Comparison of ENCODE assay signal across 8 cellular contexts in the genomic region with DNA sequence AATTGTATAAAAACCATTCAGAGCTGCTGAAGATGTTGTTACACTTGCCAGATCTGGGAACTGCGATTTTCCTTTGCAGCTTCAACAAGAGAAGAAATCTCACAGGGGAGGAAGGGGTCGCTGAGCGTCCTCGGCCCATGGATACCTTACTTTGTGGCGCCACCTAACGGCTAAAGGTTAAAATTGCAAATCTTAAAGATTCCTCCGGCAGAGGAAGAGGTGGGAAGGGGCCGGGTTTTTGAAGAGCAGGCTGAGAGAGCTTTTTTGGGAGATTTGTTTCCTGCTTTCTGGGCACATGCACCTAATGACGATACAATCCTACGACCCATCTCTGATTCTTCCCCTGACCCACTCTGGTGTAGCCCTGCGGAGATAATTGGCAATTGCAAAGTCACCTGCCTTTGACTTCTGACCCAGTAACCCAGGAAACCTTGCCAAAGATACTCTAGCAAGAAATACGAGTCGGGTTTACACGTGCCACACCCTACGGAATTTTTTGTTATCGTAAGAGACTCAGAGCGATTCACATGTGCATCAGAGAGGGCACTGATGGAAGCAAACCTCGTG. TPM values are rescaled to one million over a fixed set of nuclear protein-coding genes. Genes with fewer than 3 reads are reported as not detected.
DNase-seq lines count a peak whose midpoint lies in the region; ATAC-seq, FAIRE-seq and TF ChIP-seq lines count a peak whose summit lies in the region.

No MANE protein-coding gene starts in this region.

- no peak for TF ChIP-seq EP300 in K562 (IDR thresholded peaks at IDR 0.05; ENCODE audit: low read length)

- no peak overlapping the region for H2BK20ac ChIP-seq in H9 (ENCODE audit: low read depth, low read length, poor library complexity, severe bottlenecking)

- peak; percentile 82 for FAIRE-seq in K562 (lab: Jason Lieb, UNC)

- intact Hi-C loops in K562 (cut with micrococcal nuclease) = loop anchor here (5.0 to 10.0 kb wide), 2 partner anchors 328 to 540 kb away; no protein-coding TSS in a partner anchor

- CTCF ChIA-PET in K562 (lab: Yijun Ruan, JAX; ENCODE audit: low intra/inter-chr PET ratio) = interaction anchor here (1.6 kb wide), 1 partner anchor 403 kb away, joined by 4 read pairs; no protein-coding TSS in a partner anchor

- H4K8ac ChIP-seq in H9 (replicated peaks; ENCODE audit: insufficient read length, low read depth, low read length) = no peak overlapping the region

- H2AK5ac ChIP-seq in H9 (ENCODE audit: insufficient read length, low read length) = no peak overlapping the region

- no peaks in the 10 kb centered on the region for H3K36me3 Mint-ChIP-seq in H9 (ENCODE audit: insufficient read depth in 1 of 3, low read depth in 3 of 3)

- H2BK120ac ChIP-seq in H9 (ENCODE audit: low read depth, low read length, poor library complexity, severe bottlenecking) = no peak overlapping the region

- no peak overlapping the region for H3K14ac ChIP-seq in H9 (ENCODE audit: insufficient read depth, low read length)

- H2BK15ac ChIP-seq in H9 (ENCODE audit: low read depth, low read length) = no peak overlapping the region

- H2AFZ ChIP-seq in H9 (ENCODE audit: low read length) = no peak overlapping the region
- no peak overlapping the region for H2AFZ ChIP-seq in OCI-LY1 (ENCODE audit: low read length)
- no peak overlapping the region for H2AFZ ChIP-seq in K562 (ENCODE audit: low read depth, low read length)

- H3K9me3 ChIP-seq in H9 (ENCODE audit: control insufficient read depth, low read depth, low read length) = no peaks in the 10 kb centered on the region
- no peaks in the 10 kb centered on the region for H3K9me3 ChIP-seq in OCI-LY1 (ENCODE audit: low read length)
- no peaks in the 10 kb centered on the region for H3K9me3 ChIP-seq in K562 (replicated peaks; ENCODE audit: control insufficient read depth, insufficient read depth, low read depth, low read length)

- peak; percentile 2 for DNase-seq in COLO829 (ENCODE audit: low spot score)
- peak; percentile 73 for DNase-seq in H9
- DNase-seq in K562 (ENCODE audit: extremely low read depth in 1 of 4, low spot score in 3 of 4) = peak; percentile 44 to 64 (median 54)
- DNase-seq in kidney epithelial cell (ENCODE audit: low read depth) = no peak
- DNase-seq in superior temporal gyrus (ENCODE audit: extremely low spot score) = peak; percentile 89
- DNase-seq in activated CD8-positive, alpha-beta memory T cell treated with anti-CD3 and anti-CD28 coated beads, Interleukin-2, amount 50 U/mL, for 4 hours = no peak
- DNase-seq in GM19238 (ENCODE audit: insufficient read length, low spot score) = no peak

- H4K5ac ChIP-seq in H9 (ENCODE audit: insufficient read length, low read depth, low read length) = no peak overlapping the region

- H3K23ac ChIP-seq in H9 (ENCODE audit: insufficient read length, low read depth, low read length) = no peak overlapping the region

- H3K27ac Mint-ChIP-seq in H9 = no peak overlapping the region

- no peak overlapping the region for H3K4me3 ChIP-seq in OCI-LY1 (ENCODE audit: low read depth, low read length, poor library complexity, severe bottlenecking)
- H3K4me3 ChIP-seq in K562 = no peak overlapping the region
- H3K4me3 ChIP-seq in kidney epithelial cell (ENCODE audit: low read depth, low read length) = no peak overlapping the region

- no peaks in the 10 kb centered on the region for H3K9me3 Mint-ChIP-seq in H9

- POLR2A ChIA-PET in K562 (lab: Yijun Ruan, JAX) = no interaction called here

- no peaks in the 10 kb centered on the region for H3K27me3 ChIP-seq in H9 (ENCODE audit: insufficient read depth, low read length)
- no peaks in the 10 kb centered on the region for H3K27me3 ChIP-seq in OCI-LY1 (ENCODE audit: insufficient read depth, low read length)
- peaks cover 0 to 4% of the 10 kb centered on the region in 2 experiments; a peak in 1 of 5 replicates for H3K27me3 ChIP-seq in K562 (ENCODE audit: control insufficient read depth in 2 of 2, insufficient read depth in 2 of 2, low read length in 2 of 2)
- peaks cover 12% of the 10 kb centered on the region for H3K27me3 ChIP-seq in kidney epithelial cell (ENCODE audit: control insufficient read depth, insufficient read depth, low read length)

- H3K4me3 Mint-ChIP-seq in H9 = peak overlapping the region in 1 of 2 experiments; percentile 38; a peak in 2 of 5 replicates

- H3K18ac ChIP-seq in H9 (ENCODE audit: insufficient read length, low read depth, low read length) = no peak overlapping the region

- ATAC-seq in K562 = peak; percentile 75

- no peaks in the 10 kb centered on the region for H3K9me1 ChIP-seq in K562 (ENCODE audit: control insufficient read depth, insufficient read depth, low read length)

- H3K9me2 ChIP-seq in OCI-LY1 (ENCODE audit: low read depth, low read length) = no peaks in the 10 kb centered on the region

- H2BK5ac ChIP-seq in H9 (ENCODE audit: insufficient read length, low read length) = no peak overlapping the region

- BruUV-seq in K562 (replicated peaks; lab: Mats Ljungman, UMichigan) = no TSS peak

- in situ Hi-C loops in K562 (cut with MboI) = loop anchor here (25.0 kb wide), 1 partner anchor 1713 kb away; no protein-coding TSS in a partner anchor

- H3K36me3 ChIP-seq in OCI-LY1 (ENCODE audit: insufficient read depth, low read length) = no peaks in the 10 kb centered on the region
- H3K36me3 ChIP-seq in K562 (ENCODE audit: control insufficient read depth, insufficient read depth, low read length) = no peaks in the 10 kb centered on the region
- no peaks in the 10 kb centered on the region for H3K36me3 ChIP-seq in kidney epithelial cell (ENCODE audit: control insufficient read depth, insufficient read depth, low read length)

- no peak overlapping the region for H4K91ac ChIP-seq in H9 (ENCODE audit: insufficient read length, low read depth, low read length)

- peaks cover 17% of the 10 kb centered on the region in 2 experiments for H3K4me1 Mint-ChIP-seq in H9

- TF ChIP-seq CTCF in H9 (conservative IDR thresholded peaks at IDR 0.05) = peak; percentile 84
- TF ChIP-seq CTCF in OCI-LY1 (IDR thresholded peaks at IDR 0.05; ENCODE audit: low read length) = peak; percentile 77
- TF ChIP-seq CTCF in K562 (IDR thresholded peaks at IDR 0.05 in 2 of 3, conservative IDR thresholded peaks at IDR 0.05 in 1 of 3; ENCODE audit: insufficient read depth in 2 of 3, low read depth in 1 of 3, low read length in 3 of 3) = peak; percentile 70 to 84 (median 75)
- TF ChIP-seq CTCF in kidney epithelial cell (IDR thresholded peaks at IDR 0.05; ENCODE audit: insufficient read depth, low read length, poor library complexity, severe bottlenecking) = peak; percentile 75

- H2BK12ac ChIP-seq in H9 (ENCODE audit: insufficient read length, low read depth, low read length) = no peak overlapping the region

- H3K4ac ChIP-seq in H9 (ENCODE audit: low read depth, low read length) = no peak overlapping the region

- TF ChIP-seq POLR2A in K562 (conservative IDR thresholded peaks at IDR 0.05) = no peak

- peak overlapping the region; percentile 38 for H3K4me2 ChIP-seq in H9 (ENCODE audit: insufficient read depth, insufficient read length, low read length)
- H3K4me2 ChIP-seq in OCI-LY1 (ENCODE audit: low read length) = no peak overlapping the region
- H3K4me2 ChIP-seq in K562 (ENCODE audit: insufficient read depth, low read length) = no peak overlapping the region

- TF ChIP-seq RAD21 in K562 (CRISPR knock-in tag; conservative IDR thresholded peaks at IDR 0.05 in 1 of 2, IDR thresholded peaks at IDR 0.05 in 1 of 2) = peak; percentile 31 to 65; a peak in 3 of 4 replicates

- H3F3A ChIP-seq in OCI-LY1 (ENCODE audit: insufficient read depth, low read length) = no peaks in the 10 kb centered on the region

- H3T11ph ChIP-seq in H9 (ENCODE audit: low read length) = no peak overlapping the region

- H3K79me2 ChIP-seq in H9 (ENCODE audit: insufficient read depth, low read length) (no peaks in the 10 kb centered on the region), OCI-LY1 (ENCODE audit: insufficient read depth, low read length) (no peaks in the 10 kb centered on the region), K562 (ENCODE audit: control insufficient read depth, insufficient read depth, low read length) (no peaks in the 10 kb centered on the region)

- WGBS in H9 (ENCODE audit: extremely low coverage, insufficient read length, low lambda C conversion rate) = no CpG with 5 or more reads among the region's 18 CpGs
- WGBS in K562 (ENCODE audit: insufficient coverage, low coverage, missing lambda C conversion rate) = 2% methylated on average over 17 of the region's 18 CpGs

- H3K27me3 Mint-ChIP-seq in H9 (ENCODE audit: low read depth) = peaks cover 25% of the 10 kb centered on the region

- H3K56ac ChIP-seq in H9 (ENCODE audit: insufficient read length, low read depth, low read length) = no peak overlapping the region

- no peaks in the 10 kb centered on the region for H3K79me1 ChIP-seq in H9 (ENCODE audit: insufficient read depth, low read depth, low read length, poor library complexity, severe bottlenecking)

- no peaks in the 10 kb centered on the region; the same call in 1 of the 2 replicates for H3K4me1 ChIP-seq in H9 (ENCODE audit: insufficient read depth, low read length)
- H3K4me1 ChIP-seq in OCI-LY1 (ENCODE audit: insufficient read depth, low read length, severe bottlenecking) = no peaks in the 10 kb centered on the region
- H3K4me1 ChIP-seq in K562 (replicated peaks in 1 of 2; ENCODE audit: control insufficient read depth in 2 of 2, insufficient read depth in 2 of 2, low read length in 2 of 2) = peaks cover 0 to 4% of the 10 kb centered on the region in 2 experiments; a peak in 2 of 5 replicates

- no peak overlapping the region for H3K9ac ChIP-seq in H9 (ENCODE audit: extremely low read depth, insufficient read length, low read length)
- no peak overlapping the region for H3K9ac ChIP-seq in OCI-LY1 (ENCODE audit: low read length)
- no peak overlapping the region for H3K9ac ChIP-seq in K562 (ENCODE audit: insufficient read depth in 1 of 2, low read depth in 2 of 2, low read length in 2 of 2)

- peaks cover 6% of the 10 kb centered on the region for H3K23me2 ChIP-seq in H9 (ENCODE audit: insufficient read length, low read depth, low read length, poor library complexity, severe bottlenecking)

- H3K27ac ChIP-seq in H9 (ENCODE audit: insufficient read length, low read depth, low read length) = no peak overlapping the region
- H3K27ac ChIP-seq in OCI-LY1 (ENCODE audit: low read depth, low read length, poor library complexity, severe bottlenecking) = no peak overlapping the region
- H3K27ac ChIP-seq in K562 (ENCODE audit: extremely low read depth, low read depth, low read length) = no peak overlapping the region

- H4K20me1 ChIP-seq in H9 (ENCODE audit: control insufficient read depth, insufficient read depth, insufficient read length) (no peaks in the 10 kb centered on the region), OCI-LY1 (ENCODE audit: insufficient read depth, low read length) (no peaks in the 10 kb centered on the region), K562 (replicated peaks; ENCODE audit: control insufficient read depth, insufficient read depth, low read length) (no peaks in the 10 kb centered on the region)

RNA-seq across cellular contexts. Expression of a gene that starts 55.4 kb away (rescaled TPM):
- total RNA-seq in H9 (2021) (4.4 and 4.8 TPM in 2 replicates), K562 (2014; rRNA removed) (0.29 TPM in 1 of 2 replicates, not detected in the other), K562 (2014; rRNA removed; fragmentation: Illumina TruSeq; extraction: Trizol) (not detected in 2 replicates), K562 (2015; rRNA removed; fragmentation: Illumina TruSeq; extraction: Trizol) (not detected in 2 replicates), K562 (2021) (not detected in 2 replicates), kidney epithelial cell (2.7 and 4.8 TPM in 2 replicates)
- 0.26 and 0.35 TPM in 2 replicates for total RNA-seq in K562 (2011; cell fraction: chromatin; rRNA removed; ENCODE audit: low replicate concordance)
- 1.0 TPM in 1 of 2 replicates, not detected in the other for total RNA-seq in K562 (2011; cell fraction: nucleolus; rRNA removed)
- total RNA-seq in K562 (2011; cell fraction: nucleoplasm; rRNA removed) = 0.46 and 0.59 TPM in 2 replicates
- polyA plus RNA-seq in K562 (2011; rRNA removed) (0.04 TPM in 1 of 2 replicates, not detected in the other), K562 (2014; fragmentation: Illumina TruSeq; extraction: Trizol) (not detected in 2 replicates), K562 (2014; fragmentation: Nextera tagmentation; extraction: Ambion mirVana) (not detected), K562 (2014; rRNA removed) (not detected in 2 replicates)
- 0.16 TPM in 1 of 2 replicates, not detected in the other for polyA plus RNA-seq in K562 (2011; cell fraction: cytosol; rRNA removed)
- polyA plus RNA-seq in K562 (2011; cell fraction: nucleus; rRNA removed) = 0.04 and 0.24 TPM in 2 replicates
- 0.03 and 0.28 TPM in 2 replicates for polyA plus RNA-seq in K562 (2012)
- not detected in 2 replicates for polyA minus RNA-seq in K562 (2011; rRNA and poly(A)+ RNA removed)
- polyA minus RNA-seq in K562 (2011; cell fraction: cytosol; rRNA and poly(A)+ RNA removed) = not detected in 2 replicates
- under 0.01 TPM in 1 of 2 replicates, not detected in the other for polyA minus RNA-seq in K562 (2011; cell fraction: nucleus; rRNA and poly(A)+ RNA removed)

Comparison
In these comparisons a context has a peak if more than half of its experiments do, and no peak if none do; other contexts are left out.
1. DNase-seq: peak in COLO829 (single experiment), H9 (single experiment), K562 (4 of 4) and superior temporal gyrus (single experiment); none in kidney epithelial cell (single experiment), activated CD8-positive, alpha-beta memory T cell treated with anti-CD3 and anti-CD28 coated beads, Interleukin-2, amount 50 U/mL, for 4 hours (single experiment) and GM19238 (single experiment).
2. Peak in every context shown above with its lines, with median percentiles within 50 percentile points of each other: CTCF ChIP-seq.